In genomic region chr7:6160191-6160623, GRCh38 we compare ENCODE assay signal across 8 cellular contexts. TPM values are rescaled to one million over a fixed set of nuclear protein-coding genes. Genes with fewer than 3 reads are reported as not detected.
A peak's percentile ranks its signal among the peaks of the same experiment; 100 is the strongest.
DNase-seq lines count a peak whose midpoint lies in the region; ATAC-seq and TF ChIP-seq lines count a peak whose summit lies in the region.

No MANE protein-coding gene starts in this region.

- 38% methylated on average over 15 of the region's 15 CpGs for WGBS in suprapubic skin

- no peaks in the 10 kb centered on the region for H3K9me3 Mint-ChIP-seq in natural killer cell

- H3K4me1 Mint-ChIP-seq in natural killer cell, result no peaks in the 10 kb centered on the region

- no peaks in the 10 kb centered on the region for H3K9me3 ChIP-seq in suprapubic skin

- TF ChIP-seq CTCF in LNCAP (IDR thresholded peaks at IDR 0.05), result peak; percentile 77
- TF ChIP-seq CTCF in suprapubic skin (IDR thresholded peaks at IDR 0.05), result peak; percentile 29 to 69
- no peak for TF ChIP-seq CTCF in natural killer cell (IDR thresholded peaks at IDR 0.05)

- H3K4me3 Mint-ChIP-seq in natural killer cell, result no peak overlapping the region

- no peaks in the 10 kb centered on the region for H3K27me3 Mint-ChIP-seq in natural killer cell (ENCODE audit: low read depth in 2 of 2)

- no peaks in the 10 kb centered on the region for H3K27me3 ChIP-seq in suprapubic skin

- DNase-seq in COLO829 (ENCODE audit: low spot score) (peak; percentile 60), caudate nucleus (lab: John Stamatoyannopoulos, UW) (peak in 33 of 61 donors; percentile 2 to 47 (median 28)), kidney tubule cell (ENCODE audit: low spot score) (peak; percentile 23), suprapubic skin (ENCODE audit: low spot score in 2 of 2) (peak in 1 of 2 donors; percentile 75), NCI-H446 (lab: John Stamatoyannopoulos, UW) (no peak), natural killer cell (no peak)

- H3K36me3 Mint-ChIP-seq in natural killer cell, result no peaks in the 10 kb centered on the region

- H3K4me1 ChIP-seq in suprapubic skin, result peaks cover 4% of the 10 kb centered on the region

- no peak for TF ChIP-seq POLR2A in suprapubic skin (IDR thresholded peaks at IDR 0.05)

- H3K27ac ChIP-seq in caudate nucleus (ENCODE audit: low read depth, low read length) (peak overlapping the region; percentile 2), suprapubic skin (no peak overlapping the region)

- no peak overlapping the region for H3K4me3 ChIP-seq in suprapubic skin

- peak overlapping the region in 1 of 2 donors; percentile 54 for H3K27ac Mint-ChIP-seq in natural killer cell

- H3K36me3 ChIP-seq in suprapubic skin, result peaks cover 87% of the 10 kb centered on the region

- intact Hi-C loops in natural killer cell (cut with micrococcal nuclease), result no loop called here

- ATAC-seq in GM19324 (IDR thresholded peaks at IDR 0.05; ENCODE audit: low FRiP score, unreplicated experiment) (no peak), natural killer cell (no peak)

- TF ChIP-seq EP300 in suprapubic skin (IDR thresholded peaks at IDR 0.05), result no peak

RNA-seq across cellular contexts. Expression of gene USP42, which starts 55.5 kb away (rescaled TPM):
- total RNA-seq in suprapubic skin (10 to 100 TPM in 3 of 4 donors, 1 to 10 TPM in 1; 8.8 to 14.5 (median 11.9) TPM), natural killer cell (10 to 100 TPM; 29.4 to 38.3 (median 36.0) TPM)

Comparison
In these comparisons a context has a peak if more than half of its experiments do, and no peak if none do; other contexts are left out.
1. DNase-seq: peak in COLO829 (single experiment), caudate nucleus (33 of 61) and kidney tubule cell (single experiment); none in NCI-H446 (0 of 2) and natural killer cell (single experiment).